24 cellular contexts compared by ENCODE assay signal in the genomic region with DNA sequence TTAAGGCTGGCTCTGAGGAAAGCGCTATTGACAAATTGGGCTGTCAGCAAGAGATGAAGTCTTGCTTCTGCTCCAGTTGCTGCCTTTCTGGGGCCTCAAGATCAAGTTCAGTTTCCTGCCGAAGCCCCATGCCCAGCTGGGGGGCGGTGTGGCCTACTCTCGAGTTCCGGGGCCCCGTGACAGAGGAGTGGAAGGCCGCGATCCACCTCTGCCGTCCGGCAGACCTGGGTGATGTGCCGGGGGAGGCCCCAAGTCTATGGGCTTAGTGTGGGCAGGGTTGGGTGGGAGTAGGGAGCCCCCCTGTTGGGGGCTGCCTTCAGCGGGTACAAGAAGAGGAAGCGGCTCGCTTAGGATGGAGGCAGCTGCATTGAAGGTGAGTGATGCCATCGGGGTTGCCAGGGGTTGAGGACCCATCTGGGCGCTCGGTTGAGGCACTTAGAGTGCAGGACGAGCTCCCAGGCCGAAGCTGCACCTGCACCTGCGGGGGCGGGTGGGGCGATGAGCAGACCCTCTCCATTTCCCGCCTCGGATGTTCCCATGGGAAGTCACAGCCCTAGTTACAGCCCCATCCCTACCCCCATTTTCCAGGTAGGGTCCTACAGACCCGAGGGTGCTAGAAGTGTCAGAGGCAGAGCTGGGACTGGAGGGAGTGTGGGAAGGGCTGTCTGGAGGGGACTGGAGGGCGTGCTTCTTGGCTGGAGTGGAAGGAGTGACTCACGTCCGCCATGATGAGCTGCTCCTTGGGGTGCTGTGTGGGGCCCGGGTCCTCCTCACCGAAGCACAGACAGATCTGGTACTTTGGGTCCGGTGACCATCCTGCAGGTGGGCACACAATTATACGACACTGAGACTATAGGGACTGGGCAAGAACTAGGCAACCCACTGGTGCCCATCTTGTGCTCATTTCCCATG. TPM values are rescaled to one million over a fixed set of nuclear protein-coding genes. Genes with fewer than 3 reads are reported as not detected.
A peak's percentile ranks its signal among the peaks of the same experiment; 100 is the strongest.
DNase-seq lines count a peak whose midpoint lies in the region; ATAC-seq, FAIRE-seq and TF ChIP-seq lines count a peak whose summit lies in the region.
"Had no signal": no experiment of that assay in that cellular context is flagged by ENCODE, and none has a peak within 500 bp of the region (broad histone marks: within the 10 kb centered on the region; RNA-seq: fewer than 3 reads in every experiment).

No MANE protein-coding gene starts in this region.

- peaks cover 15% of the 10 kb centered on the region for H4K20me1 ChIP-seq in K562 (replicated peaks; ENCODE audit: control insufficient read depth, insufficient read depth, low read length)

- H3K27ac ChIP-seq in K562 (ENCODE audit: extremely low read depth, low read depth, low read length), result no peak overlapping the region
- H3K27ac ChIP-seq: GM23248, HL-60, KMS-11 had no signal

- no peaks in the 10 kb centered on the region for H3K36me3 ChIP-seq in K562 (ENCODE audit: control insufficient read depth, insufficient read depth, low read length)
- H3K36me3 ChIP-seq: BE2C had no signal

- no peak for TF ChIP-seq POLR2A in K562 (conservative IDR thresholded peaks at IDR 0.05)

- H3K9me3 ChIP-seq in K562 (replicated peaks; ENCODE audit: control insufficient read depth, insufficient read depth, low read depth, low read length), result no peaks in the 10 kb centered on the region
- no peaks in the 10 kb centered on the region for H3K9me3 ChIP-seq in T-helper 17 cell (ENCODE audit: control insufficient read depth, low read length, poor library complexity, severe bottlenecking)
- H3K9me3 ChIP-seq: BE2C had no signal

- CTCF ChIA-PET in K562 (lab: Yijun Ruan, JAX; ENCODE audit: low intra/inter-chr PET ratio), result interaction anchor here (2.6 kb wide), 1 partner anchor 25 kb away, joined by 18 read pairs; no protein-coding TSS in a partner anchor

- H3K27me3 Mint-ChIP-seq in T-helper 17 cell, result peaks cover 35% of the 10 kb centered on the region

- no peak for TF ChIP-seq CTCF in K562 (IDR thresholded peaks at IDR 0.05 in 2 of 3, conservative IDR thresholded peaks at IDR 0.05 in 1 of 3; ENCODE audit: insufficient read depth in 2 of 3, low read depth in 1 of 3, low read length in 3 of 3)

- no peak for TF ChIP-seq EP300 in K562 (IDR thresholded peaks at IDR 0.05; ENCODE audit: low read length)

- H3K4me3 Mint-ChIP-seq in T-helper 17 cell, result no peak overlapping the region
- H3K4me3 Mint-ChIP-seq: CD4-positive, CD25-positive, alpha-beta regulatory T cell; CD8-positive, alpha-beta memory T cell; HFFc6 had no signal

- no peak overlapping the region for H3K4me2 ChIP-seq in K562 (ENCODE audit: insufficient read depth, low read length)
- H3K4me2 ChIP-seq: KMS-11 had no signal

- no peak overlapping the region for H3K4me3 ChIP-seq in K562
- H3K4me3 ChIP-seq: GM23248 had no signal

- in situ Hi-C loops in K562 (cut with MboI), result loop anchor here (25.0 kb wide), 1 partner anchor 814 kb away; the partner anchor contains the start of gene C20orf203

- 18% methylated on average over 30 of the region's 32 CpGs for WGBS in K562 (ENCODE audit: insufficient coverage, low coverage, missing lambda C conversion rate)

- POLR2A ChIA-PET in K562 (lab: Yijun Ruan, JAX), result no interaction called here

- no peak overlapping the region for H3K27ac Mint-ChIP-seq in T-helper 17 cell
- H3K27ac Mint-ChIP-seq: CD4-positive, CD25-positive, alpha-beta regulatory T cell; CD8-positive, alpha-beta memory T cell; HFFc6 had no signal

- peaks cover 2% of the 10 kb centered on the region for H3K4me1 Mint-ChIP-seq in T-helper 17 cell
- H3K4me1 Mint-ChIP-seq: CD8-positive, alpha-beta memory T cell had no signal

- no peak for FAIRE-seq in K562 (lab: Jason Lieb, UNC)
- FAIRE-seq: G401.6, GM12892, GM18507, HTR-8/SVneo had no signal

- TF ChIP-seq RAD21 in K562 (CRISPR knock-in tag; conservative IDR thresholded peaks at IDR 0.05 in 1 of 2, IDR thresholded peaks at IDR 0.05 in 1 of 2), result no peak

- intact Hi-C loops in K562 (cut with micrococcal nuclease), result no loop called here

- H3K4me1 ChIP-seq in K562 (replicated peaks in 1 of 2; ENCODE audit: control insufficient read depth in 2 of 2, insufficient read depth in 2 of 2, low read length in 2 of 2), result peaks cover 0 to 35% of the 10 kb centered on the region in 2 experiments; a peak in 3 of 5 replicates
- H3K4me1 ChIP-seq: BE2C had no signal

- no peak overlapping the region for H3K9ac ChIP-seq in K562 (ENCODE audit: insufficient read depth in 1 of 2, low read depth in 2 of 2, low read length in 2 of 2)
- H3K9ac ChIP-seq: GM23248, KMS-11 had no signal

- ATAC-seq in K562, result no peak
- ATAC-seq in activated CD4-positive, CD25-positive, alpha-beta regulatory T cell treated with anti-CD3 and anti-CD28 coated beads, Interleukin-2, amount 50 U/mL, for 24 hours, result no peak
- no peak for ATAC-seq in T-helper 17 cell
- ATAC-seq: HCT116 had no signal

- H3K27me3 ChIP-seq in K562 (ENCODE audit: control insufficient read depth in 2 of 2, insufficient read depth in 2 of 2, low read length in 2 of 2), result peaks cover 10 to 44% of the 10 kb centered on the region in 2 experiments; a peak in 4 of 5 replicates

- no peaks in the 10 kb centered on the region for H3K9me1 ChIP-seq in K562 (ENCODE audit: control insufficient read depth, insufficient read depth, low read length)

- no TSS peak for BruUV-seq in K562 (replicated peaks; lab: Mats Ljungman, UMichigan)

- H3K36me3 Mint-ChIP-seq in T-helper 17 cell (ENCODE audit: low read depth), result peaks cover 6% of the 10 kb centered on the region
- H3K36me3 Mint-ChIP-seq: CD4-positive, CD25-positive, alpha-beta regulatory T cell; CD8-positive, alpha-beta memory T cell had no signal

- no peak overlapping the region for H2AFZ ChIP-seq in K562 (ENCODE audit: low read depth, low read length)
- H2AFZ ChIP-seq: GM23248 had no signal

- H3K79me2 ChIP-seq in K562 (ENCODE audit: control insufficient read depth, insufficient read depth, low read length), result no peaks in the 10 kb centered on the region

- DNase-seq in Daoy (ENCODE audit: low read depth), result peak; percentile 49
- peak; percentile 28 for DNase-seq in HT1080 (ENCODE audit: low read depth)
- DNase-seq in K562 (ENCODE audit: extremely low read depth in 1 of 4, low spot score in 3 of 4), result peak in 1 of 4 experiments; percentile 24
- no peak for DNase-seq in T-helper 17 cell
- DNase-seq: BE2C; C1 segment of cervical spinal cord; CD4-positive, CD25-positive, alpha-beta regulatory T cell; CD8-positive, alpha-beta memory T cell; COR-L47; DMS 273 treated with DMSO at 0.1 percent for 48 hours; DMS53; DND-41; GM23248; H7; HFFc6 had no signal

RNA-seq across cellular contexts. Expression of gene FOXS1, which starts 2.9 kb away (rescaled TPM):
- total RNA-seq in Daoy (2014; rRNA removed; shearing (Covaris generic)), result 2.0 and 3.6 TPM in 2 replicates
- 0.17 and 0.35 TPM in 2 replicates for total RNA-seq in HT1080 (2014; rRNA removed; shearing (Covaris generic))
- 0.15 and 0.73 TPM in 2 replicates for polyA plus RNA-seq in HT1080 (2015; cell fraction: cytosol; rRNA removed)
- polyA plus RNA-seq in HT1080 (2015; cell fraction: nucleus; rRNA removed), result 0.25 and 0.51 TPM in 2 replicates
- not detected in 2 replicates for total RNA-seq in K562 (2011; cell fraction: chromatin; rRNA removed; ENCODE audit: low replicate concordance)
- total RNA-seq in K562 (2011; cell fraction: nucleolus; rRNA removed), result not detected in 2 replicates
- total RNA-seq in K562 (2011; cell fraction: nucleoplasm; rRNA removed), result not detected in 2 replicates
- not detected in 2 replicates for total RNA-seq in K562 (2014; rRNA removed)
- not detected in 2 replicates for total RNA-seq in K562 (2014; rRNA removed; fragmentation: Illumina TruSeq; extraction: Trizol)
- total RNA-seq in K562 (2015; rRNA removed; fragmentation: Illumina TruSeq; extraction: Trizol), result not detected in 2 replicates
- total RNA-seq in K562 (2021), result not detected in 2 replicates
- not detected in 2 replicates for polyA plus RNA-seq in K562 (2011; rRNA removed)
- polyA plus RNA-seq in K562 (2011; cell fraction: cytosol; rRNA removed), result not detected in 2 replicates
- polyA plus RNA-seq in K562 (2011; cell fraction: nucleus; rRNA removed), result not detected in 2 replicates
- not detected in 2 replicates for polyA plus RNA-seq in K562 (2012)
- polyA plus RNA-seq in K562 (2014; fragmentation: Illumina TruSeq; extraction: Trizol), result not detected in 2 replicates
- polyA plus RNA-seq in K562 (2014; fragmentation: Nextera tagmentation; extraction: Ambion mirVana), result not detected
- not detected in 2 replicates for polyA plus RNA-seq in K562 (2014; rRNA removed)
- polyA minus RNA-seq in K562 (2011; rRNA and poly(A)+ RNA removed), result not detected in 2 replicates
- polyA minus RNA-seq in K562 (2011; cell fraction: cytosol; rRNA and poly(A)+ RNA removed), result not detected in 2 replicates
- polyA minus RNA-seq in K562 (2011; cell fraction: nucleus; rRNA and poly(A)+ RNA removed), result not detected in 2 replicates
- total RNA-seq in T-helper 17 cell, result not detected
- total RNA-seq: A172; CD4-positive, CD25-positive, alpha-beta regulatory T cell; CD8-positive, alpha-beta memory T cell; GM23248; HFFc6 had no signal
- polyA plus RNA-seq: CD4-positive, CD25-positive, alpha-beta regulatory T cell; CD8-positive, alpha-beta memory T cell; GM23248 had no signal

RNA-seq across cellular contexts. Expression of gene DUSP15, which starts 22.0 kb away (rescaled TPM):
- 1.9 and 4.2 TPM in 2 replicates for total RNA-seq in Daoy (2014; rRNA removed; shearing (Covaris generic))
- 0.30 TPM in 1 of 2 replicates, not detected in the other for total RNA-seq in HT1080 (2014; rRNA removed; shearing (Covaris generic))
- polyA plus RNA-seq in HT1080 (2015; cell fraction: cytosol; rRNA removed), result 0.30 TPM in 1 of 2 replicates, not detected in the other
- polyA plus RNA-seq in HT1080 (2015; cell fraction: nucleus; rRNA removed), result 0.29 TPM in 1 of 2 replicates, not detected in the other
- total RNA-seq in K562 (2011; cell fraction: chromatin; rRNA removed; ENCODE audit: low replicate concordance), result 0.53 TPM in 1 of 2 replicates, not detected in the other
- total RNA-seq in K562 (2011; cell fraction: nucleolus; rRNA removed), result 0.33 and 0.39 TPM in 2 replicates
- total RNA-seq in K562 (2011; cell fraction: nucleoplasm; rRNA removed), result 0.29 and 0.84 TPM in 2 replicates
- total RNA-seq in K562 (2014; rRNA removed) (not detected in 2 replicates), K562 (2014; rRNA removed; fragmentation: Illumina TruSeq; extraction: Trizol) (not detected in 2 replicates), K562 (2015; rRNA removed; fragmentation: Illumina TruSeq; extraction: Trizol) (not detected in 2 replicates), K562 (2021) (not detected in 2 replicates), T-helper 17 cell (not detected)
- polyA plus RNA-seq in K562 (2011; rRNA removed) (not detected in 2 replicates), K562 (2014; fragmentation: Illumina TruSeq; extraction: Trizol) (not detected in 2 replicates), K562 (2014; fragmentation: Nextera tagmentation; extraction: Ambion mirVana) (not detected), K562 (2014; rRNA removed) (0.34 and 0.66 TPM in 2 replicates)
- polyA plus RNA-seq in K562 (2011; cell fraction: cytosol; rRNA removed), result 0.09 and 0.16 TPM in 2 replicates
- 0.15 and 0.28 TPM in 2 replicates for polyA plus RNA-seq in K562 (2011; cell fraction: nucleus; rRNA removed)
- polyA plus RNA-seq in K562 (2012), result 0.22 TPM in 1 of 2 replicates, not detected in the other
- not detected in 2 replicates for polyA minus RNA-seq in K562 (2011; rRNA and poly(A)+ RNA removed)
- polyA minus RNA-seq in K562 (2011; cell fraction: cytosol; rRNA and poly(A)+ RNA removed), result not detected in 2 replicates
- polyA minus RNA-seq in K562 (2011; cell fraction: nucleus; rRNA and poly(A)+ RNA removed), result not detected in 2 replicates
- total RNA-seq: CD4-positive, CD25-positive, alpha-beta regulatory T cell; CD8-positive, alpha-beta memory T cell; GM23248; HFFc6 had no signal
- polyA plus RNA-seq: CD4-positive, CD25-positive, alpha-beta regulatory T cell; CD8-positive, alpha-beta memory T cell; GM23248 had no signal

RNA-seq across cellular contexts. Expression of gene TTLL9, which starts 22.1 kb away (rescaled TPM):
- 1.5 TPM in 1 of 2 replicates, not detected in the other for total RNA-seq in Daoy (2014; rRNA removed; shearing (Covaris generic))
- not detected in 2 replicates for total RNA-seq in HT1080 (2014; rRNA removed; shearing (Covaris generic))
- polyA plus RNA-seq in HT1080 (2015; cell fraction: cytosol; rRNA removed), result 0.06 TPM in 1 of 2 replicates, not detected in the other
- polyA plus RNA-seq in HT1080 (2015; cell fraction: nucleus; rRNA removed), result 0.17 TPM in 1 of 2 replicates, not detected in the other
- total RNA-seq in K562 (2011; cell fraction: chromatin; rRNA removed; ENCODE audit: low replicate concordance), result not detected in 2 replicates
- total RNA-seq in K562 (2011; cell fraction: nucleolus; rRNA removed), result not detected in 2 replicates
- not detected in 2 replicates for total RNA-seq in K562 (2011; cell fraction: nucleoplasm; rRNA removed)
- total RNA-seq in K562 (2014; rRNA removed), result not detected in 2 replicates
- not detected in 2 replicates for total RNA-seq in K562 (2014; rRNA removed; fragmentation: Illumina TruSeq; extraction: Trizol)
- not detected in 2 replicates for total RNA-seq in K562 (2015; rRNA removed; fragmentation: Illumina TruSeq; extraction: Trizol)
- not detected in 2 replicates for total RNA-seq in K562 (2021)
- polyA plus RNA-seq in K562 (2011; rRNA removed), result not detected in 2 replicates
- polyA plus RNA-seq in K562 (2011; cell fraction: cytosol; rRNA removed), result not detected in 2 replicates
- not detected in 2 replicates for polyA plus RNA-seq in K562 (2011; cell fraction: nucleus; rRNA removed)
- polyA plus RNA-seq in K562 (2012), result not detected in 2 replicates
- not detected in 2 replicates for polyA plus RNA-seq in K562 (2014; fragmentation: Illumina TruSeq; extraction: Trizol)
- under 1 TPM in 1 of 2 experiments, not detected in 1; 0.06 TPM for polyA plus RNA-seq in K562 (2014; fragmentation: Nextera tagmentation; extraction: Ambion mirVana)
- polyA plus RNA-seq in K562 (2014; rRNA removed), result 0.07 TPM in 1 of 2 replicates, not detected in the other
- not detected in 2 replicates for polyA minus RNA-seq in K562 (2011; rRNA and poly(A)+ RNA removed)
- polyA minus RNA-seq in K562 (2011; cell fraction: cytosol; rRNA and poly(A)+ RNA removed), result not detected in 2 replicates
- not detected in 2 replicates for polyA minus RNA-seq in K562 (2011; cell fraction: nucleus; rRNA and poly(A)+ RNA removed)
- total RNA-seq in T-helper 17 cell, result not detected
- total RNA-seq: CD4-positive, CD25-positive, alpha-beta regulatory T cell; CD8-positive, alpha-beta memory T cell; GM23248; HFFc6 had no signal
- polyA plus RNA-seq: CD4-positive, CD25-positive, alpha-beta regulatory T cell; CD8-positive, alpha-beta memory T cell; GM23248 had no signal

RNA-seq across cellular contexts. Expression of gene MYLK2, which starts 29.2 kb away (rescaled TPM):
- 3.0 and 3.4 TPM in 2 replicates for total RNA-seq in Daoy (2014; rRNA removed; shearing (Covaris generic))
- 0.70 and 1.0 TPM in 2 replicates for total RNA-seq in HT1080 (2014; rRNA removed; shearing (Covaris generic))
- polyA plus RNA-seq in HT1080 (2015; cell fraction: cytosol; rRNA removed), result 0.61 and 1.3 TPM in 2 replicates
- polyA plus RNA-seq in HT1080 (2015; cell fraction: nucleus; rRNA removed), result 1.4 and 1.9 TPM in 2 replicates
- 0.53 and 0.69 TPM in 2 replicates for total RNA-seq in K562 (2011; cell fraction: chromatin; rRNA removed; ENCODE audit: low replicate concordance)
- 0.33 and 0.79 TPM in 2 replicates for total RNA-seq in K562 (2011; cell fraction: nucleolus; rRNA removed)
- total RNA-seq in K562 (2011; cell fraction: nucleoplasm; rRNA removed), result 0.31 and 0.44 TPM in 2 replicates
- total RNA-seq in K562 (2014; rRNA removed) (0.33 and 0.45 TPM in 2 replicates), K562 (2014; rRNA removed; fragmentation: Illumina TruSeq; extraction: Trizol) (0.07 and 0.10 TPM in 2 replicates), K562 (2015; rRNA removed; fragmentation: Illumina TruSeq; extraction: Trizol) (0.18 and 0.30 TPM in 2 replicates), K562 (2021) (0.25 and 0.53 TPM in 2 replicates), T-helper 17 cell (not detected)
- polyA plus RNA-seq in K562 (2011; rRNA removed) (0.15 and 0.22 TPM in 2 replicates), K562 (2014; fragmentation: Illumina TruSeq; extraction: Trizol) (0.12 and 0.26 TPM in 2 replicates), K562 (2014; fragmentation: Nextera tagmentation; extraction: Ambion mirVana) (not detected), K562 (2014; rRNA removed) (0.28 and 0.41 TPM in 2 replicates)
- polyA plus RNA-seq in K562 (2011; cell fraction: cytosol; rRNA removed), result 0.13 and 0.18 TPM in 2 replicates
- polyA plus RNA-seq in K562 (2011; cell fraction: nucleus; rRNA removed), result 0.79 and 0.84 TPM in 2 replicates
- 0.25 and 0.43 TPM in 2 replicates for polyA plus RNA-seq in K562 (2012)
- polyA minus RNA-seq in K562 (2011; rRNA and poly(A)+ RNA removed), result 0.11 and 0.18 TPM in 2 replicates
- not detected in 2 replicates for polyA minus RNA-seq in K562 (2011; cell fraction: cytosol; rRNA and poly(A)+ RNA removed)
- polyA minus RNA-seq in K562 (2011; cell fraction: nucleus; rRNA and poly(A)+ RNA removed), result 0.13 and 0.78 TPM in 2 replicates
- total RNA-seq: CD4-positive, CD25-positive, alpha-beta regulatory T cell; GM23248 had no signal
- polyA plus RNA-seq: CD4-positive, CD25-positive, alpha-beta regulatory T cell; CD8-positive, alpha-beta memory T cell; GM23248 had no signal

Comparison
In these comparisons a context has a peak if more than half of its experiments do, and no peak if none do; other contexts are left out.
1. DNase-seq: peak in Daoy (single experiment) and HT1080 (single experiment); none in T-helper 17 cell (0 of 3).